Comparison of ENCODE assay signal across 8 cellular contexts in the genomic region with DNA sequence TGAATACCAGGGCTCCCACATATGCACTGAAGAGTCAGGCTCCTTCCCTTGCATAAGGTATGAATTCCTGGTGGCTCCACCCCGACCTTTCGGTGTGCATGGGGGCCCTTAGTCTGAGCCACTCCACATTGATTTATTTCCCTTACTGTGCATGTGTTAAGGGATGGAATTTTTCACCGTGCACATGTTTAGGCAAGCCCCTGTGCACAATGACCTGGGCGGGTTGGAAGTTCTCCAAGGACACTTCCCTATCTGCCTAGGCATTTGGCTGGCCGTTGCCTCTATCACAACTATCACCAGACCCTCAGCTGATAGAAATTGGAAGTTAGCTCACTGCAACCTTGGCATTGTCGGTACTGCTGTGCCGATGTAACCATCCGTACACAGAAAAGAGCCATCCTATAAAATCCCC. TPM values are rescaled to one million over a fixed set of nuclear protein-coding genes. Genes with fewer than 3 reads are reported as not detected.
DNase-seq lines count a peak whose midpoint lies in the region; ATAC-seq and TF ChIP-seq lines count a peak whose summit lies in the region.
"Had no signal": no experiment of that assay in that cellular context is flagged by ENCODE, and none has a peak within 500 bp of the region (broad histone marks: within the 10 kb centered on the region; RNA-seq: fewer than 3 reads in every experiment).

No MANE protein-coding gene starts in this region.

- TF ChIP-seq CTCF in Panc1 (IDR thresholded peaks at IDR 0.05) (no peak), suprapubic skin (IDR thresholded peaks at IDR 0.05) (no peak), coronary artery (IDR thresholded peaks at IDR 0.05) (no peak)

- H3K36me3 ChIP-seq in Panc1 (ENCODE audit: control insufficient read depth, insufficient read depth, low read length) (no peaks in the 10 kb centered on the region), suprapubic skin (no peaks in the 10 kb centered on the region)

- ATAC-seq in Panc1 (peak; percentile 27; the same call in 1 of the 2 replicates), HG03565 (IDR thresholded peaks at IDR 0.05; ENCODE audit: unreplicated experiment) (no peak)

- POLR2A ChIA-PET in Panc1 (lab: Charles Lee) = interaction anchor here (0.8 kb wide), 1 partner anchor 10 kb away, joined by 3 read pairs; the partner anchor contains the start of gene S100A6

- whole genome bisulfite sequencing in suprapubic skin = 42% methylated on average over 8 of the region's 8 CpGs

- CTCF ChIA-PET in Panc1 (lab: Charles Lee) = interaction anchor here (0.9 to 1.1 kb wide), 2 partner anchors 16 to 46 kb away, joined by 3 to 5 read pairs; no protein-coding TSS in a partner anchor

- no peak for TF ChIP-seq POLR2A in suprapubic skin (IDR thresholded peaks at IDR 0.05)

- DNase-seq in NCI-H1105 (lab: John Stamatoyannopoulos, UW) = peak; percentile 86
- no peak for DNase-seq in Panc1 (ENCODE audit: low read depth, low spot score)
- peak; percentile 69 for DNase-seq in epithelial cell of prostate (ENCODE audit: low read depth, low spot score)
- DNase-seq in suprapubic skin (ENCODE audit: low spot score in 2 of 2) = peak in 1 of 2 donors; percentile 61
- no peak for DNase-seq in AG08395 (ENCODE audit: low spot score)
- no peak for DNase-seq in coronary artery (ENCODE audit: low spot score)

- H3K27ac ChIP-seq in Panc1 (ENCODE audit: low read length) = peak overlapping the region; percentile 9
- H3K27ac ChIP-seq in epithelial cell of prostate = peak overlapping the region; percentile 98
- peak overlapping the region; percentile 76 for H3K27ac ChIP-seq in suprapubic skin
- H3K27ac ChIP-seq in coronary artery = no peak overlapping the region

- intact Hi-C loops in Panc1 (cut with micrococcal nuclease; ENCODE audit: unreplicated experiment) = no loop called here

- no peaks in the 10 kb centered on the region for H3K27me3 ChIP-seq in Panc1 (ENCODE audit: control insufficient read depth, insufficient read depth, low read length)
- H3K27me3 ChIP-seq in suprapubic skin = no peaks in the 10 kb centered on the region

- no TSS peak for BruUV-seq in Panc1 (replicated peaks; lab: Mats Ljungman, UMichigan)

- H3K9me3 ChIP-seq in Panc1 (ENCODE audit: control insufficient read depth, insufficient read depth, low read depth, low read length) (no peaks in the 10 kb centered on the region), suprapubic skin (no peaks in the 10 kb centered on the region)

- in situ Hi-C loops in Panc1 (cut with HindIII; ENCODE audit: low pct_unique_long_range_greater_than_20kb, low sequenced_read_pairs) = no loop called here

- H3K4me1 ChIP-seq in Panc1 (ENCODE audit: control insufficient read depth, insufficient read depth, low read length) (peaks cover 5% of the 10 kb centered on the region; the same call in 1 of the 2 replicates), suprapubic skin (peaks cover 20% of the 10 kb centered on the region)

- TF ChIP-seq EP300 in suprapubic skin (IDR thresholded peaks at IDR 0.05) = no peak

- H3K4me3 ChIP-seq in Panc1 (ENCODE audit: low read depth in 2 of 2, low read length in 2 of 2) (no peak overlapping the region), suprapubic skin (no peak overlapping the region), coronary artery (no peak overlapping the region)

RNA-seq across cellular contexts. Expression of gene S100A6, which starts 9.7 kb away (rescaled TPM):
- total RNA-seq in Panc1 (2021; ENCODE audit: unreplicated experiment) (1,986 TPM), suprapubic skin (100 to 1,000 TPM; 135 to 264 (median 241) TPM)
- 6,225 TPM for polyA plus RNA-seq in Panc1 (2012; ENCODE audit: insufficient read length)

RNA-seq across cellular contexts. Expression of gene S100A5, which starts 14.6 kb away (rescaled TPM):
- 0.72 TPM for total RNA-seq in Panc1 (2021; ENCODE audit: unreplicated experiment)
- polyA plus RNA-seq in Panc1 (2012; ENCODE audit: insufficient read length) = 1.2 TPM
- total RNA-seq in suprapubic skin = not detected

RNA-seq across cellular contexts. Expression of gene S100A4, which starts 19.5 kb away (rescaled TPM):
- total RNA-seq in Panc1 (2021; ENCODE audit: unreplicated experiment) (773 TPM), suprapubic skin (100 to 1,000 TPM in 3 of 4 donors, 10 to 100 TPM in 1; 89.3 to 229 (median 175) TPM)
- polyA plus RNA-seq in Panc1 (2012; ENCODE audit: insufficient read length) = 817 TPM

RNA-seq across cellular contexts. Expression of gene S100A3, which starts 22.9 kb away (rescaled TPM):
- total RNA-seq in Panc1 (2021; ENCODE audit: unreplicated experiment) = 12.0 TPM
- 10.0 TPM for polyA plus RNA-seq in Panc1 (2012; ENCODE audit: insufficient read length)
- 100 to 1,000 TPM in 1 of 4 donors, 10 to 100 TPM in 2, not detected in 1; 42.6 to 342 (median 88.0) TPM for total RNA-seq in suprapubic skin
- polyA plus RNA-seq: IgD-negative memory B cell had no signal

RNA-seq across cellular contexts. Expression of gene S100A2, which starts 39.5 kb away (rescaled TPM):
- 6.2 TPM for total RNA-seq in Panc1 (2021; ENCODE audit: unreplicated experiment)
- polyA plus RNA-seq in Panc1 (2012; ENCODE audit: insufficient read length) = 10.7 TPM
- total RNA-seq in suprapubic skin = 100 to 1,000 TPM; 127 to 519 (median 267) TPM
- polyA plus RNA-seq: IgD-negative memory B cell had no signal

Comparison
In these comparisons a context has a peak if more than half of its experiments do, and no peak if none do; other contexts are left out.
1. DNase-seq: peak in NCI-H1105 (single experiment) and epithelial cell of prostate (single experiment); none in Panc1 (single experiment), AG08395 (single experiment) and coronary artery (single experiment).
2. H3K27ac ChIP-seq: peak in Panc1 (single experiment), epithelial cell of prostate (single experiment) and suprapubic skin (single experiment); none in coronary artery (0 of 2).